Comparison of ENCODE assay signal across 8 cellular contexts in the genomic region with DNA sequence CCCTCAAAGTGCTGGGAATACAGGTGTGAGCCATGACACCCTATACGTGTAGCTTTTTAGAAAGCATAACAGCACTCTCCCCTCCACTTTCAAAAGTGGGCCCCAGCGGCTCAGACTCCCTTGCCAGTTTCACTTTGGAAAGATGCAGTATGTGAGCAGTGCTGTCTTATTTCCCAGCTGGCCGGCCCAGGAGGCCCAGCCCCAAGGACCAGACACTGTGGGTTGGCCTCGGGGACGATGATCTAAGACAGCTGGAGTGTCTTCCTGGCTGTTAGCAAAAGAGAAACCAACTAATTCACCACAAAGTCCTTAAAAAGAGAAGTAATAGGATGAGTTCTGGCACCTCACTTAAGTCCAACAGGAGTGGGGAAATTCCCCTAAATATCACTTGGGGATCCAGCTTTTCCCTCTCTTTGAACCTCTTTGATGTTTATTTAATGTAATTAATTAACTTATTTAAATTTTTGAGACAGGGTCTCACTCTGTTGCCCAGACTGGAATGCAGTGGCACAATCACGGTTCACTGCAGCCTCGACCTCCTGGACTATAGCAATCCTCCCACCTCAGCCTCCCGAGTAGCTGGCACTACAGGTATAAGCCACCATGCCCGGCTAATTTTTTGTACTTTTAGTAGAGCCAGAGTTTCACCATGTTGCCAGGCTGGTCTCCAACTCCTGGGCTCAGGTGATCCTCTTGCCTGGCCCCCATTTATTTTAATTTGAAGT. TPM values are rescaled to one million over a fixed set of nuclear protein-coding genes. Genes with fewer than 3 reads are reported as not detected.
A peak's percentile ranks its signal among the peaks of the same experiment; 100 is the strongest.
DNase-seq lines count a peak whose midpoint lies in the region; ATAC-seq and TF ChIP-seq lines count a peak whose summit lies in the region.

No MANE protein-coding gene starts in this region.

- H3K4me1 ChIP-seq in A673 (ENCODE audit: insufficient read depth, low read length, poor library complexity, severe bottlenecking), result peaks cover 12% of the 10 kb centered on the region
- peaks cover 19% of the 10 kb centered on the region for H3K4me1 ChIP-seq in testis

- H3K9me3 Mint-ChIP-seq in activated B cell treated with CpG ODN at 0.5 μM for 24 hours, result no peaks in the 10 kb centered on the region
- no peaks in the 10 kb centered on the region for H3K9me3 Mint-ChIP-seq in activated T-cell treated with anti-CD3 and anti-CD28 coated beads, Interleukin-2, amount 50 U/mL, for 24 hours

- H3K27ac ChIP-seq in A673 (ENCODE audit: low read depth, low read length, poor library complexity, severe bottlenecking), result no peak overlapping the region
- H3K27ac ChIP-seq in testis, result peak overlapping the region in 1 of 2 donors; percentile 2

- H3K4me3 ChIP-seq in A673 (ENCODE audit: low read depth, low read length, poor library complexity, severe bottlenecking), result no peak overlapping the region
- no peak overlapping the region for H3K4me3 ChIP-seq in testis

- H3K4me3 Mint-ChIP-seq in activated B cell treated with CpG ODN at 0.5 μM for 24 hours, result peak overlapping the region; percentile 64
- H3K4me3 Mint-ChIP-seq in activated T-cell treated with anti-CD3 and anti-CD28 coated beads, Interleukin-2, amount 50 U/mL, for 24 hours, result no peak overlapping the region

- ATAC-seq in GM18907 (IDR thresholded peaks at IDR 0.05; ENCODE audit: unreplicated experiment), result peak; percentile 80
- peak; percentile 69 for ATAC-seq in HG03378 (IDR thresholded peaks at IDR 0.05; ENCODE audit: unreplicated experiment)
- ATAC-seq in activated B cell treated with CpG ODN at 0.5 μM for 24 hours (ENCODE audit: low read depth), result peak; percentile 81

- TF ChIP-seq CTCF in A673 (conservative IDR thresholded peaks at IDR 0.05; ENCODE audit: low read depth, low read length), result no peak
- TF ChIP-seq CTCF in activated B cell treated with CpG ODN at 0.5 μM for 24 hours (IDR thresholded peaks at IDR 0.05), result no peak
- TF ChIP-seq CTCF in testis (IDR thresholded peaks at IDR 0.05), result no peak

- no peak for TF ChIP-seq POLR2A in testis (IDR thresholded peaks at IDR 0.05)

- CTCF ChIA-PET in A673 (lab: Charles Lee), result no interaction called here
- CTCF ChIA-PET in activated B cell treated with CpG ODN at 0.5 μM for 24 hours (lab: Charles Lee), result interaction anchor here (1.1 to 1.2 kb wide), 2 partner anchors 103 to 107 kb away, joined by 3 to 5 read pairs; no protein-coding TSS in a partner anchor

- peak overlapping the region; percentile 60 for H3K27ac Mint-ChIP-seq in activated B cell treated with CpG ODN at 0.5 μM for 24 hours
- H3K27ac Mint-ChIP-seq in activated T-cell treated with anti-CD3 and anti-CD28 coated beads, Interleukin-2, amount 50 U/mL, for 24 hours, result no peak overlapping the region

- POLR2A ChIA-PET in A673 (lab: Charles Lee; ENCODE audit: low non-redundant PET) (no interaction called here), activated B cell treated with CpG ODN at 0.5 μM for 24 hours (lab: Charles Lee) (interaction anchor here (1.0 to 1.8 kb wide), 3 partner anchors 17 to 22 kb away, joined by 3 to 7 read pairs (median 4); a partner anchor contains a TSS)

- peaks cover 29% of the 10 kb centered on the region for H3K4me1 Mint-ChIP-seq in activated B cell treated with CpG ODN at 0.5 μM for 24 hours
- peaks cover 5% of the 10 kb centered on the region for H3K4me1 Mint-ChIP-seq in activated T-cell treated with anti-CD3 and anti-CD28 coated beads, Interleukin-2, amount 50 U/mL, for 24 hours (ENCODE audit: low read depth)

- no peaks in the 10 kb centered on the region for H3K9me3 ChIP-seq in A673 (ENCODE audit: low read depth, low read length, poor library complexity, severe bottlenecking)
- no peaks in the 10 kb centered on the region for H3K9me3 ChIP-seq in testis

- H3K27me3 ChIP-seq in A673 (replicated peaks; ENCODE audit: insufficient read depth, low read depth, low read length, poor library complexity) (no peaks in the 10 kb centered on the region), testis (no peaks in the 10 kb centered on the region)

- intact Hi-C loops in A673 (cut with micrococcal nuclease; ENCODE audit: unreplicated experiment), result no loop called here
- intact Hi-C loops in activated B cell treated with CpG ODN at 0.5 μM for 24 hours (cut with micrococcal nuclease), result no loop called here
- intact Hi-C loops in testis (cut with DNase I; ENCODE audit: low total_unique reads), result no loop called here

- no TSS peak for BruUV-seq in A673 (replicated peaks; lab: Mats Ljungman, UMichigan)

- DNase-seq in A673 (ENCODE audit: low spot score) (peak; percentile 68), activated B cell treated with CpG ODN at 0.5 μM for 24 hours (no peak), iris pigment epithelial cell (ENCODE audit: low read depth) (peak; percentile 95), testis (peak; percentile 74), COLO829 (ENCODE audit: low spot score) (no peak)
- DNase-seq in activated T-cell treated with anti-CD3 and anti-CD28 coated beads, Interleukin-2, amount 50 U/mL, for 24 hours, result no peak

- no peaks in the 10 kb centered on the region for H3K27me3 Mint-ChIP-seq in activated B cell treated with CpG ODN at 0.5 μM for 24 hours
- H3K27me3 Mint-ChIP-seq in activated T-cell treated with anti-CD3 and anti-CD28 coated beads, Interleukin-2, amount 50 U/mL, for 24 hours, result no peaks in the 10 kb centered on the region

- no peaks in the 10 kb centered on the region for H3K36me3 ChIP-seq in A673 (ENCODE audit: insufficient read depth, low read length, poor library complexity, severe bottlenecking)
- H3K36me3 ChIP-seq in testis (ENCODE audit: low read depth, missing control alignments), result no peaks in the 10 kb centered on the region

- H3K36me3 Mint-ChIP-seq in activated B cell treated with CpG ODN at 0.5 μM for 24 hours (ENCODE audit: low read depth), result no peaks in the 10 kb centered on the region
- no peaks in the 10 kb centered on the region for H3K36me3 Mint-ChIP-seq in activated T-cell treated with anti-CD3 and anti-CD28 coated beads, Interleukin-2, amount 50 U/mL, for 24 hours (ENCODE audit: low read depth)

- 44 to 49% methylated on average over 7 to 9 of the region's 9 CpGs for WGBS in testis, 2 donors

RNA-seq across cellular contexts. Expression of a gene that starts 17.6 kb away (rescaled TPM):
- 207 and 209 TPM in 2 replicates for total RNA-seq in A673 (2021)
- 98.2 and 99.8 TPM in 2 replicates for total RNA-seq in activated B cell treated with CpG ODN at 0.5 μM for 24 hours
- total RNA-seq in testis, result 10 to 100 TPM; 47.2 to 48.8 TPM
- polyA plus RNA-seq in testis (ENCODE audit: insufficient read depth, low read depth, low replicate concordance), result 72.4 TPM

Comparison
In these comparisons a context has a peak if more than half of its experiments do, and no peak if none do; other contexts are left out.
1. DNase-seq: peak in A673 (single experiment), iris pigment epithelial cell (single experiment) and testis (single experiment); none in activated B cell treated with CpG ODN at 0.5 μM for 24 hours (single experiment), COLO829 (single experiment) and activated T-cell treated with anti-CD3 and anti-CD28 coated beads, Interleukin-2, amount 50 U/mL, for 24 hours (single experiment).
2. Peak in every context shown above with its lines, with median percentiles within 50 percentile points of each other: ATAC-seq.